ENCODE assay signal across 1 cellular context in the genomic region with DNA sequence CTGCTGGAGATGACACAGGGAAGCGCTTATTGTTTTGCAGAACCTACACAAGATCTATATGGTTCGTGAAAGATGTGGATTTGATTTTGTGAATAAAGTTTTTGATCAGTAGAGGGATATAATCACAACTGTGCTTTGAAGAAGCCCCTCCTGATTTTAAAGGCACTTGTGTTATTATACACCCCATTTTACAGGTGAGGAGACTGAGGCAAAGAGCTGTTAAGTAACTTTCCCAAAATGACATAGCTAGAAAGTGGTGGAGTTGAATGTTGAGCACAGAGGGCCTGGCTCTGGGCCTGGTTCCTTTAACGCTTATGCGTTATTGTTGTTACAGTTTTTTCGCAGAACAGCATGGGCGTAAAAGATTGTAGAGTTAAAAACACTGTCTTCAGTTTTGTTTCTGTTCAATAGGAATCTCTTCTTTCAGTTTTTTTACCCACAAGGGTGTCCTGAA.
TF ChIP-seq lines count a peak whose summit lies in the region.

No MANE protein-coding gene starts in this region.

TF ChIP-seq in GM12878, 131 proteins besides CTCF, POLR2A, EP300 and RAD21:
- TF ChIP-seq, protein P1, sequence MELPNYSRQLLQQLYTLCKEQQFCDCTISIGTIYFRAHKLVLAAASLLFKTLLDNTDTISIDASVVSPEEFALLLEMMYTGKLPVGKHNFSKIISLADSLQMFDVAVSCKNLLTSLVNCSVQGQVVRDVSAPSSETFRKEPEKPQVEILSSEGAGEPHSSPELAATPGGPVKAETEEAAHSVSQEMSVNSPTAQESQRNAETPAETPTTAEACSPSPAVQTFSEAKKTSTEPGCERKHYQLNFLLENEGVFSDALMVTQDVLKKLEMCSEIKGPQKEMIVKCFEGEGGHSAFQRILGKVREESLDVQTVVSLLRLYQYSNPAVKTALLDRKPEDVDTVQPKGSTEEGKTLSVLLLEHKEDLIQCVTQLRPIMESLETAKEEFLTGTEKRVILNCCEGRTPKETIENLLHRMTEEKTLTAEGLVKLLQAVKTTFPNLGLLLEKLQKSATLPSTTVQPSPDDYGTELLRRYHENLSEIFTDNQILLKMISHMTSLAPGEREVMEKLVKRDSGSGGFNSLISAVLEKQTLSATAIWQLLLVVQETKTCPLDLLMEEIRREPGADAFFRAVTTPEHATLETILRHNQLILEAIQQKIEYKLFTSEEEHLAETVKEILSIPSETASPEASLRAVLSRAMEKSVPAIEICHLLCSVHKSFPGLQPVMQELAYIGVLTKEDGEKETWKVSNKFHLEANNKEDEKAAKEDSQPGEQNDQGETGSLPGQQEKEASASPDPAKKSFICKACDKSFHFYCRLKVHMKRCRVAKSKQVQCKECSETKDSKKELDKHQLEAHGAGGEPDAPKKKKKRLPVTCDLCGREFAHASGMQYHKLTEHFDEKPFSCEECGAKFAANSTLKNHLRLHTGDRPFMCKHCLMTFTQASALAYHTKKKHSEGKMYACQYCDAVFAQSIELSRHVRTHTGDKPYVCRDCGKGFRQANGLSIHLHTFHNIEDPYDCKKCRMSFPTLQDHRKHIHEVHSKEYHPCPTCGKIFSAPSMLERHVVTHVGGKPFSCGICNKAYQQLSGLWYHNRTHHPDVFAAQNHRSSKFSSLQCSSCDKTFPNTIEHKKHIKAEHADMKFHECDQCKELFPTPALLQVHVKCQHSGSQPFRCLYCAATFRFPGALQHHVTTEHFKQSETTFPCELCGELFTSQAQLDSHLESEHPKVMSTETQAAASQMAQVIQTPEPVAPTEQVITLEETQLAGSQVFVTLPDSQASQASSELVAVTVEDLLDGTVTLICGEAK (IDR thresholded peaks at IDR 0.05; ENCODE audit: borderline replicate concordance): peak; percentile 81
- TF ChIP-seq ZBED1 (IDR thresholded peaks at IDR 0.05; ENCODE audit: borderline replicate concordance): no peak
- TF ChIP-seq, protein P2, sequence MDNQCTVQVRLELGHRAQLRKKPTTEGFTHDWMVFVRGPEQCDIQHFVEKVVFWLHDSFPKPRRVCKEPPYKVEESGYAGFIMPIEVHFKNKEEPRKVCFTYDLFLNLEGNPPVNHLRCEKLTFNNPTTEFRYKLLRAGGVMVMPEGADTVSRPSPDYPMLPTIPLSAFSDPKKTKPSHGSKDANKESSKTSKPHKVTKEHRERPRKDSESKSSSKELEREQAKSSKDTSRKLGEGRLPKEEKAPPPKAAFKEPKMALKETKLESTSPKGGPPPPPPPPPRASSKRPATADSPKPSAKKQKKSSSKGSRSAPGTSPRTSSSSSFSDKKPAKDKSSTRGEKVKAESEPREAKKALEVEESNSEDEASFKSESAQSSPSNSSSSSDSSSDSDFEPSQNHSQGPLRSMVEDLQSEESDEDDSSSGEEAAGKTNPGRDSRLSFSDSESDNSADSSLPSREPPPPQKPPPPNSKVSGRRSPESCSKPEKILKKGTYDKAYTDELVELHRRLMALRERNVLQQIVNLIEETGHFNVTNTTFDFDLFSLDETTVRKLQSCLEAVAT (IDR thresholded peaks at IDR 0.05): peak; percentile 72; the same call in 1 of the 2 replicates
